ENCODE assay signal across 2 cellular contexts in the genomic region with DNA sequence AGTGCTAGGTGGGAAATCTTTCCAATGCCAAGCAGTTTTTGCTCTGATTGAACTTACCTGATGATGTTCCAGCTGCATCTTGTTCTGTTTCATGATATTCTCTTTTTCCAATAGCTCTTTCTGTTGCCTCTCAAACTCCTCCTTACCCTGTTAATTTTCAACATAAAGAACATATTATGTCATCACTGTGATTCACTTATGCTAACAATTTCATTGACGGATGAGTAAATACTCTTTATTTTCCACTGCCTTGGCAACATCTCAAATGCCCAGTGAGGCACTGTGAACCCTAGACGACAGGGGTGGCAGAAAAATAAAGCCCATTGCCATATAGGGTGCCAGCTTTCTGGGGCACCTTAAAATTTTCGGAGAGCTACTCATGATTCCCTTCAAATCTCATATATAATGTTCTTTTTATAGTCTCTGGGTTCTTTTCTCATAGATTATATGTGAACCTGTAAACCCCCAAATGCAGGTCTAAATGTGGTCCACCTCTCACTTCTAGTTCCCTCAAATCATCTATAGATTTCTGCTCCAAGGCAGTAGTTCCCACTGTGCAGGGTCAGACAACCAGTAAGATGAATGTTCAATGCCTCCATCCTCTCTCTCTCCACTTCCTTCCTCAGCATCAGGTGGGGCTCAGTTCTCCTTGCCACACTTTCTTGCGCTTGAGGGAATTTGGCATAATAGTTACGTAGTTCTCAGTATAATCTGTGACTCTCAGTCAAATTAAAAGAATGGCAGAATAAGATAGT.
TF ChIP-seq lines count a peak whose summit lies in the region.

No MANE protein-coding gene starts in this region.

TF ChIP-seq in A549, 52 proteins besides CTCF, POLR2A, EP300 and RAD21 (continues in another document):
- peak; percentile 29 for TF ChIP-seq HOXB13 (CRISPR knock-in tag; IDR thresholded peaks at IDR 0.05; ENCODE audit: low read depth)
- TF ChIP-seq, protein P1, sequence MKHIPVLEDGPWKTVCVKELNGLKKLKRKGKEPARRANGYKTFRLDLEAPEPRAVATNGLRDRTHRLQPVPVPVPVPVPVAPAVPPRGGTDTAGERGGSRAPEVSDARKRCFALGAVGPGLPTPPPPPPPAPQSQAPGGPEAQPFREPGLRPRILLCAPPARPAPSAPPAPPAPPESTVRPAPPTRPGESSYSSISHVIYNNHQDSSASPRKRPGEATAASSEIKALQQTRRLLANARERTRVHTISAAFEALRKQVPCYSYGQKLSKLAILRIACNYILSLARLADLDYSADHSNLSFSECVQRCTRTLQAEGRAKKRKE (CRISPR knock-in tag; IDR thresholded peaks at IDR 0.05; ENCODE audit: low read depth): no peak
- peak; percentile 62 to 73; a peak in 2 of 5 replicates for TF ChIP-seq JUN (IDR thresholded peaks at IDR 0.05)
- TF ChIP-seq HOXB5 (CRISPR knock-in tag; IDR thresholded peaks at IDR 0.05): peak; percentile 42
- TF ChIP-seq, protein P2, sequence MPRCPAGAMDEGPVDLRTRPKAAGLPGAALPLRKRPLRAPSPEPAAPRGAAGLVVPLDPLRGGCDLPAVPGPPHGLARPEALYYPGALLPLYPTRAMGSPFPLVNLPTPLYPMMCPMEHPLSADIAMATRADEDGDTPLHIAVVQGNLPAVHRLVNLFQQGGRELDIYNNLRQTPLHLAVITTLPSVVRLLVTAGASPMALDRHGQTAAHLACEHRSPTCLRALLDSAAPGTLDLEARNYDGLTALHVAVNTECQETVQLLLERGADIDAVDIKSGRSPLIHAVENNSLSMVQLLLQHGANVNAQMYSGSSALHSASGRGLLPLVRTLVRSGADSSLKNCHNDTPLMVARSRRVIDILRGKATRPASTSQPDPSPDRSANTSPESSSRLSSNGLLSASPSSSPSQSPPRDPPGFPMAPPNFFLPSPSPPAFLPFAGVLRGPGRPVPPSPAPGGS (IDR thresholded peaks at IDR 0.05): no peak
- TF ChIP-seq, protein P3, sequence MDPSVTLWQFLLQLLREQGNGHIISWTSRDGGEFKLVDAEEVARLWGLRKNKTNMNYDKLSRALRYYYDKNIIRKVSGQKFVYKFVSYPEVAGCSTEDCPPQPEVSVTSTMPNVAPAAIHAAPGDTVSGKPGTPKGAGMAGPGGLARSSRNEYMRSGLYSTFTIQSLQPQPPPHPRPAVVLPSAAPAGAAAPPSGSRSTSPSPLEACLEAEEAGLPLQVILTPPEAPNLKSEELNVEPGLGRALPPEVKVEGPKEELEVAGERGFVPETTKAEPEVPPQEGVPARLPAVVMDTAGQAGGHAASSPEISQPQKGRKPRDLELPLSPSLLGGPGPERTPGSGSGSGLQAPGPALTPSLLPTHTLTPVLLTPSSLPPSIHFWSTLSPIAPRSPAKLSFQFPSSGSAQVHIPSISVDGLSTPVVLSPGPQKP (IDR thresholded peaks at IDR 0.05; ENCODE audit: low read depth, low read length): no peak
- no peak for TF ChIP-seq RFX5 (IDR thresholded peaks at IDR 0.05)
- no peak for TF ChIP-seq MYC (IDR thresholded peaks at IDR 0.05; ENCODE audit: borderline replicate concordance, low read length)
- TF ChIP-seq, protein P4, sequence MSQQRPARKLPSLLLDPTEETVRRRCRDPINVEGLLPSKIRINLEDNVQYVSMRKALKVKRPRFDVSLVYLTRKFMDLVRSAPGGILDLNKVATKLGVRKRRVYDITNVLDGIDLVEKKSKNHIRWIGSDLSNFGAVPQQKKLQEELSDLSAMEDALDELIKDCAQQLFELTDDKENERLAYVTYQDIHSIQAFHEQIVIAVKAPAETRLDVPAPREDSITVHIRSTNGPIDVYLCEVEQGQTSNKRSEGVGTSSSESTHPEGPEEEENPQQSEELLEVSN (IDR thresholded peaks at IDR 0.05; ENCODE audit: borderline replicate concordance, low read depth): no peak
- TF ChIP-seq FOSL2 (IDR thresholded peaks at IDR 0.05): peak; percentile 71; the same call in 1 of the 2 replicates
- peak; percentile 91 for TF ChIP-seq FOSL2 (CRISPR knock-in tag; IDR thresholded peaks at IDR 0.05)
- TF ChIP-seq, protein P5, sequence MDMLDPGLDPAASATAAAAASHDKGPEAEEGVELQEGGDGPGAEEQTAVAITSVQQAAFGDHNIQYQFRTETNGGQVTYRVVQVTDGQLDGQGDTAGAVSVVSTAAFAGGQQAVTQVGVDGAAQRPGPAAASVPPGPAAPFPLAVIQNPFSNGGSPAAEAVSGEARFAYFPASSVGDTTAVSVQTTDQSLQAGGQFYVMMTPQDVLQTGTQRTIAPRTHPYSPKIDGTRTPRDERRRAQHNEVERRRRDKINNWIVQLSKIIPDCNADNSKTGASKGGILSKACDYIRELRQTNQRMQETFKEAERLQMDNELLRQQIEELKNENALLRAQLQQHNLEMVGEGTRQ (IDR thresholded peaks at IDR 0.05): no peak
- TF ChIP-seq, protein P6, sequence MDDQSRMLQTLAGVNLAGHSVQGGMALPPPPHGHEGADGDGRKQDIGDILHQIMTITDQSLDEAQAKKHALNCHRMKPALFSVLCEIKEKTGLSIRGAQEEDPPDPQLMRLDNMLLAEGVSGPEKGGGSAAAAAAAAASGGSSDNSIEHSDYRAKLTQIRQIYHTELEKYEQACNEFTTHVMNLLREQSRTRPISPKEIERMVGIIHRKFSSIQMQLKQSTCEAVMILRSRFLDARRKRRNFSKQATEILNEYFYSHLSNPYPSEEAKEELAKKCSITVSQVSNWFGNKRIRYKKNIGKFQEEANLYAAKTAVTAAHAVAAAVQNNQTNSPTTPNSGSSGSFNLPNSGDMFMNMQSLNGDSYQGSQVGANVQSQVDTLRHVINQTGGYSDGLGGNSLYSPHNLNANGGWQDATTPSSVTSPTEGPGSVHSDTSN (IDR thresholded peaks at IDR 0.05): no peak
- 0 out of 2 replicates have a peak, but pooled peaks have one; percentile 21 for TF ChIP-seq FOXS1 (CRISPR knock-in tag; IDR thresholded peaks at IDR 0.05)
- TF ChIP-seq EHF (CRISPR knock-in tag; IDR thresholded peaks at IDR 0.05): 0 out of 2 replicates have a peak, but pooled peaks have one; percentile 20
- no peak for TF ChIP-seq SREBF2 (IDR thresholded peaks at IDR 0.05)
- TF ChIP-seq CHD2 (IDR thresholded peaks at IDR 0.05; ENCODE audit: low read length, partially characterized antibody): no peak
- TF ChIP-seq HEYL (CRISPR knock-in tag; IDR thresholded peaks at IDR 0.05): no peak; the same call in 1 of the 2 replicates
- TF ChIP-seq NR3C1 (IDR thresholded peaks at IDR 0.05): no peak
- TF ChIP-seq HOXA7 (CRISPR knock-in tag; IDR thresholded peaks at IDR 0.05): peak; percentile 42; the same call in 1 of the 2 replicates
- no peak for TF ChIP-seq CBX8 (IDR thresholded peaks at IDR 0.05)
- no peak for TF ChIP-seq ZNF302 (CRISPR knock-in tag; IDR thresholded peaks at IDR 0.05)
- TF ChIP-seq TFCP2L1 (CRISPR knock-in tag; IDR thresholded peaks at IDR 0.05): peak; percentile 54; the same call in 1 of the 2 replicates
- peak; percentile 36 to 79; a peak in 2 of 4 replicates for TF ChIP-seq CEBPB (IDR thresholded peaks at IDR 0.05)
- no peak for TF ChIP-seq BHLHE40 (IDR thresholded peaks at IDR 0.05; ENCODE audit: low read depth, low read length)
- TF ChIP-seq TP53 (CRISPR knock-in tag; IDR thresholded peaks at IDR 0.05): no peak
- TF ChIP-seq, protein P7, sequence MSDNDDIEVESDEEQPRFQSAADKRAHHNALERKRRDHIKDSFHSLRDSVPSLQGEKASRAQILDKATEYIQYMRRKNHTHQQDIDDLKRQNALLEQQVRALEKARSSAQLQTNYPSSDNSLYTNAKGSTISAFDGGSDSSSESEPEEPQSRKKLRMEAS (IDR thresholded peaks at IDR 0.05): peak; percentile 62
- TF ChIP-seq HDAC2 (IDR thresholded peaks at IDR 0.05): no peak
- TF ChIP-seq PHF8 (IDR thresholded peaks at IDR 0.05; ENCODE audit: borderline replicate concordance, low read depth): no peak
- peak; percentile 84 for TF ChIP-seq JUNB (IDR thresholded peaks at IDR 0.05)
- peak; percentile 86 for TF ChIP-seq GATA3 (IDR thresholded peaks at IDR 0.05; ENCODE audit: borderline replicate concordance)
- no peak for TF ChIP-seq CBX2 (IDR thresholded peaks at IDR 0.05; ENCODE audit: borderline replicate concordance, low read depth)

TF ChIP-seq in IMR-90, 13 proteins besides CTCF, POLR2A, EP300 and RAD21:
- TF ChIP-seq MXI1 (IDR thresholded peaks at IDR 0.05; ENCODE audit: borderline replicate concordance, low read depth, low read length): no peak
- TF ChIP-seq, protein P5 (IDR thresholded peaks at IDR 0.05; ENCODE audit: low read depth, low read length): no peak
TF ChIP-seq in IMR-90: peak in this region for 0.
